1 cellular context compared by ENCODE assay signal in the genomic region with DNA sequence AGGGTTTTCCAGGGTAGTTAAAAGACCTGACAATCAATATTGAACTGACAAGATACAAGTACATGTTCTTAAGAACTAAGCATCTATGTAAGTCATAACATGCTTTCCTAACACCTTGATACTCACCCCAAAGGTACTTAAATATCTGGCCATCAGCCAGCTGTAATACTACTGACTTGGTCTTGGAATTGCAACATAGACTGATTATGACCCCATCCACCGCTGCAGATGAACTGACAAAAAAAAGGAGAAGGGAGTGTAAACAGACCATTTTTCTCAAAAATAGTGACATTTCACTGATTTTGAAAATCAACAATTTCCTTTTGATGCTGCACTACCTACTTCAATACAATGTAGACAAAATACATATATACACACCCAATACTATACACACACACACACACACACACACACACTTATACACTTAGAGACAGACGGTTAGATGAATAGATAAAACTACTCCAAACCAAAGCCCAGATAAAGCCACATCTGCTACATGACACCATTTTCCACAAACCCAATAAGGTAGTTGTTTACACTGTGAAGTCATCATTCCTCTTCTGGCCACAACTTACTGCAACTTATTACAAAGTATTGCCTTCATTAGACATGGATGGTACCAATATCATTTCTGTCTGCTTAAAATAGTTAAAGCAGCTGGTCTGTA.
TF ChIP-seq lines count a peak whose summit lies in the region.

No MANE protein-coding gene starts in this region.

TF ChIP-seq in HepG2, 621 proteins besides CTCF, POLR2A, EP300 and RAD21:
- TF ChIP-seq, protein P1, sequence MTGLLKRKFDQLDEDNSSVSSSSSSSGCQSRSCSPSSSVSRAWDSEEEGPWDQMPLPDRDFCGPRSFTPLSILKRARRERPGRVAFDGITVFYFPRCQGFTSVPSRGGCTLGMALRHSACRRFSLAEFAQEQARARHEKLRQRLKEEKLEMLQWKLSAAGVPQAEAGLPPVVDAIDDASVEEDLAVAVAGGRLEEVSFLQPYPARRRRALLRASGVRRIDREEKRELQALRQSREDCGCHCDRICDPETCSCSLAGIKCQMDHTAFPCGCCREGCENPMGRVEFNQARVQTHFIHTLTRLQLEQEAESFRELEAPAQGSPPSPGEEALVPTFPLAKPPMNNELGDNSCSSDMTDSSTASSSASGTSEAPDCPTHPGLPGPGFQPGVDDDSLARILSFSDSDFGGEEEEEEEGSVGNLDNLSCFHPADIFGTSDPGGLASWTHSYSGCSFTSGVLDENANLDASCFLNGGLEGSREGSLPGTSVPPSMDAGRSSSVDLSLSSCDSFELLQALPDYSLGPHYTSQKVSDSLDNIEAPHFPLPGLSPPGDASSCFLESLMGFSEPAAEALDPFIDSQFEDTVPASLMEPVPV (CRISPR knock-in tag; IDR thresholded peaks at IDR 0.05): no peak
- TF ChIP-seq STAG1 (CRISPR knock-in tag; IDR thresholded peaks at IDR 0.05): no peak
- TF ChIP-seq, protein P2, sequence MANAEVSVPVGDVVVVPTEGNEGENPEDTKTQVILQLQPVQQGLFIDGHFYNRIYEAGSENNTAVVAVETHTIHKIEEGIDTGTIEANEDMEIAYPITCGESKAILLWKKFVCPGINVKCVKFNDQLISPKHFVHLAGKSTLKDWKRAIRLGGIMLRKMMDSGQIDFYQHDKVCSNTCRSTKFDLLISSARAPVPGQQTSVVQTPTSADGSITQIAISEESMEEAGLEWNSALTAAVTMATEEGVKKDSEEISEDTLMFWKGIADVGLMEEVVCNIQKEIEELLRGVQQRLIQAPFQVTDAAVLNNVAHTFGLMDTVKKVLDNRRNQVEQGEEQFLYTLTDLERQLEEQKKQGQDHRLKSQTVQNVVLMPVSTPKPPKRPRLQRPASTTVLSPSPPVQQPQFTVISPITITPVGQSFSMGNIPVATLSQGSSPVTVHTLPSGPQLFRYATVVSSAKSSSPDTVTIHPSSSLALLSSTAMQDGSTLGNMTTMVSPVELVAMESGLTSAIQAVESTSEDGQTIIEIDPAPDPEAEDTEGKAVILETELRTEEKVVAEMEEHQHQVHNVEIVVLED (CRISPR knock-in tag; IDR thresholded peaks at IDR 0.05; ENCODE audit: borderline replicate concordance): no peak
TF ChIP-seq in HepG2: peak in this region for 0.
